ENCODE assay signal across 1 cellular context in the genomic region with DNA sequence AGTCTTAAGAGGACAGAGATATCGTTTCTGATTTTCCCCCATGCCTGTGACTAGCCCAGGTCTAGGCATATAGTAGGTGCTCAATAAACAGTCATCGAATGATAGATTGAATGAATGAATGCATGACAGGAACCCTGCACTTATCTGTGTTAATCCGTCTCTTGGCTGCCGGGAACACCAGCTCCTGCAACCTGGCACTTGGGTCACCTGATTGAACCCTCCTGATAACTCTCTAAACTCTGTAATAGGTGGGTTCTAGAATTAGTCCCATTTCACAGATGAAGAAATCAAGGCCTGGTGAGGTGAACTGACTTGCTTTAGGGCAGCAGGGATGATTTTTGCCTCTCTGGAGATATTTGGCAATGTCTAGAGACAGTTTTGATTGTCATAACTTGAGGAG.
TF ChIP-seq lines count a peak whose summit lies in the region.

No MANE protein-coding gene starts in this region.

TF ChIP-seq in WTC11, 78 proteins besides CTCF, POLR2A, EP300 and RAD21 (continued from another document):
- TF ChIP-seq, protein P1, sequence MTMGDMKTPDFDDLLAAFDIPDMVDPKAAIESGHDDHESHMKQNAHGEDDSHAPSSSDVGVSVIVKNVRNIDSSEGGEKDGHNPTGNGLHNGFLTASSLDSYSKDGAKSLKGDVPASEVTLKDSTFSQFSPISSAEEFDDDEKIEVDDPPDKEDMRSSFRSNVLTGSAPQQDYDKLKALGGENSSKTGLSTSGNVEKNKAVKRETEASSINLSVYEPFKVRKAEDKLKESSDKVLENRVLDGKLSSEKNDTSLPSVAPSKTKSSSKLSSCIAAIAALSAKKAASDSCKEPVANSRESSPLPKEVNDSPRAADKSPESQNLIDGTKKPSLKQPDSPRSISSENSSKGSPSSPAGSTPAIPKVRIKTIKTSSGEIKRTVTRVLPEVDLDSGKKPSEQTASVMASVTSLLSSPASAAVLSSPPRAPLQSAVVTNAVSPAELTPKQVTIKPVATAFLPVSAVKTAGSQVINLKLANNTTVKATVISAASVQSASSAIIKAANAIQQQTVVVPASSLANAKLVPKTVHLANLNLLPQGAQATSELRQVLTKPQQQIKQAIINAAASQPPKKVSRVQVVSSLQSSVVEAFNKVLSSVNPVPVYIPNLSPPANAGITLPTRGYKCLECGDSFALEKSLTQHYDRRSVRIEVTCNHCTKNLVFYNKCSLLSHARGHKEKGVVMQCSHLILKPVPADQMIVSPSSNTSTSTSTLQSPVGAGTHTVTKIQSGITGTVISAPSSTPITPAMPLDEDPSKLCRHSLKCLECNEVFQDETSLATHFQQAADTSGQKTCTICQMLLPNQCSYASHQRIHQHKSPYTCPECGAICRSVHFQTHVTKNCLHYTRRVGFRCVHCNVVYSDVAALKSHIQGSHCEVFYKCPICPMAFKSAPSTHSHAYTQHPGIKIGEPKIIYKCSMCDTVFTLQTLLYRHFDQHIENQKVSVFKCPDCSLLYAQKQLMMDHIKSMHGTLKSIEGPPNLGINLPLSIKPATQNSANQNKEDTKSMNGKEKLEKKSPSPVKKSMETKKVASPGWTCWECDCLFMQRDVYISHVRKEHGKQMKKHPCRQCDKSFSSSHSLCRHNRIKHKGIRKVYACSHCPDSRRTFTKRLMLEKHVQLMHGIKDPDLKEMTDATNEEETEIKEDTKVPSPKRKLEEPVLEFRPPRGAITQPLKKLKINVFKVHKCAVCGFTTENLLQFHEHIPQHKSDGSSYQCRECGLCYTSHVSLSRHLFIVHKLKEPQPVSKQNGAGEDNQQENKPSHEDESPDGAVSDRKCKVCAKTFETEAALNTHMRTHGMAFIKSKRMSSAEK (CRISPR knock-in tag; IDR thresholded peaks at IDR 0.05; ENCODE audit: borderline replicate concordance): no peak
- TF ChIP-seq GRHL2 (CRISPR knock-in tag; IDR thresholded peaks at IDR 0.05; ENCODE audit: insufficient replicate concordance, severe bottlenecking): no peak
TF ChIP-seq in WTC11: peak in this region for 0.
